In the genomic region with DNA sequence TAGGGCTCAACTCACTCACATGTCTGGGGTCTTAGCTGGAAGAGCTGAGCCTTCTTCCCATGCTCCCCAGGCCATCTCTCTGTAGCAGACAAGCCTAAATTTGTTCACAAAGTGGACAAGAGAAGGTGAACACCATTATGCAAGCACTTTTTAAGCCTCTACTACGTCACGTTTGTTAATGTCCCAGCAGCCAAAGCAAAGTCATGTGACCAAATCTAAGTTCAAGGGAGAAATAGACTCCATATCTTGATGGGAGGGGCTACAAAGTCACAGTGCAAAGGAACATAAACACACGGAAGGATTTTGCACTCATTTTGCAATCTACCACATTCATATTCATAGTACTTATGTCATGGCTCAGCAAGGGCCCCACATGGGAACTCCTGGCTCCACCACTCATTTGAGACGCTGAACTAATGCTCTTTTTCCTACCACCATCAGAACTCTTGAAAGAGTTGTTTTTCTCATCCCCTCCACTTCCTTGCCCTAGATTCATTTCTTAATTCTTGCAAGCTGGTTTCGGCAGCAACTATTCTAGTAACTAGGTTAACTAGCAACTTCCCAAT, we compare ENCODE assay signal across 33 cellular contexts.
"Had no signal": no experiment of that assay in that cellular context is flagged by ENCODE, and none has a peak within 500 bp of the region (broad histone marks: within the 10 kb centered on the region; RNA-seq: fewer than 3 reads in every experiment).

No MANE protein-coding gene starts in this region.

- H3K4me1 ChIP-seq: left lung, uterus had no signal

- ATAC-seq: activated CD4-positive, CD25-positive, alpha-beta regulatory T cell treated with anti-CD3 and anti-CD28 coated beads, Interleukin-2, amount 50 U/mL, for 24 hours; activated CD8-positive, alpha-beta memory T cell treated with anti-CD3 and anti-CD28 coated beads, Interleukin-2, amount 10 ng/mL, durations not matched to agents 7 days and 5 days; activated CD8-positive, alpha-beta T cell treated with anti-CD3 and anti-CD28 coated beads, Interleukin-2, amount 10 ng/mL, durations not matched to agents 7 days and 5 days; activated naive CD8-positive, alpha-beta T cell treated with anti-CD3 and anti-CD28 coated beads, Interleukin-2, amount 50 U/mL, for 24 hours; left lung; mucosa of descending colon; natural killer cell treated with Interleukin-12 subunit alpha and Interleukin-12 subunit beta and Interleukin-15 and Interleukin-18, amount 100 ng/mL, for 72 hours; right cardiac atrium; stimulated activated naive CD8-positive, alpha-beta T cell treated with anti-CD3 and anti-CD28 coated beads, Interleukin-15, amount 100 ng/mL, for 72 hours had no signal

- H3K4me3 ChIP-seq: esophagus muscularis mucosa, left lung, lung, mucosa of descending colon, spleen, uterus had no signal

- H3K4me1 Mint-ChIP-seq: activated CD4-positive, alpha-beta T cell treated with anti-CD3 and anti-CD28 coated beads, Interleukin-2, amount 10 ng/mL, durations not matched to agents 24 days and 14 days; activated CD8-positive, alpha-beta memory T cell treated with anti-CD3 and anti-CD28 coated beads, Interleukin-2, amount 10 ng/mL, durations not matched to agents 7 days and 5 days; activated naive CD8-positive, alpha-beta T cell treated with anti-CD3 and anti-CD28 coated beads, Interleukin-2, amount 50 U/mL, for 24 hours; central memory CD8-positive, alpha-beta T cell; stimulated activated naive CD8-positive, alpha-beta T cell treated with anti-CD3 and anti-CD28 coated beads, Interleukin-15, amount 100 ng/mL, for 72 hours had no signal

- H3K36me3 Mint-ChIP-seq: activated CD8-positive, alpha-beta memory T cell treated with anti-CD3 and anti-CD28 coated beads, Interleukin-2, amount 10 ng/mL, durations not matched to agents 7 days and 5 days; natural killer cell treated with Interleukin-12 subunit alpha and Interleukin-12 subunit beta and Interleukin-15 and Interleukin-18, amount 100 ng/mL, for 72 hours; type B pancreatic cell had no signal

- H3K4me3 Mint-ChIP-seq: activated CD4-positive, alpha-beta T cell treated with anti-CD3 and anti-CD28 coated beads, Interleukin-2, amount 10 ng/mL, durations not matched to agents 24 days and 14 days; activated CD8-positive, alpha-beta memory T cell treated with anti-CD3 and anti-CD28 coated beads, Interleukin-2, amount 10 ng/mL, durations not matched to agents 7 days and 5 days; activated CD8-positive, alpha-beta T cell treated with anti-CD3 and anti-CD28 coated beads, Interleukin-2, amount 10 ng/mL, durations not matched to agents 7 days and 5 days; activated naive CD8-positive, alpha-beta T cell treated with anti-CD3 and anti-CD28 coated beads, Interleukin-2, amount 50 U/mL, for 24 hours; central memory CD8-positive, alpha-beta T cell; natural killer cell treated with Interleukin-12 subunit alpha and Interleukin-12 subunit beta and Interleukin-15 and Interleukin-18, amount 100 ng/mL, for 72 hours; stimulated activated naive CD8-positive, alpha-beta T cell treated with anti-CD3 and anti-CD28 coated beads, Interleukin-15, amount 100 ng/mL, for 72 hours; T-helper 1 cell treated with Interleukin-12 subunit alpha and Interleukin-12 subunit beta and Interleukin-4 antibody, amounts not matched to agents 30 μg/mL and 1 μg/mL, for 36 hours; type B pancreatic cell had no signal

- H3K27me3 ChIP-seq: esophagus muscularis mucosa, left lung, spleen, uterus had no signal

- H3K27me3 Mint-ChIP-seq: activated CD4-positive, alpha-beta T cell treated with anti-CD3 and anti-CD28 coated beads, Interleukin-2, amount 10 ng/mL, durations not matched to agents 24 days and 14 days; central memory CD8-positive, alpha-beta T cell; stimulated activated naive CD8-positive, alpha-beta T cell treated with anti-CD3 and anti-CD28 coated beads, Interleukin-15, amount 100 ng/mL, for 72 hours had no signal

- FAIRE-seq: bronchial epithelial cell, colon, frontal cortex, islet of Langerhans, TTC549 had no signal

- H3K9me3 ChIP-seq: esophagus muscularis mucosa, mucosa of descending colon, spleen, uterus had no signal

- H3K9me3 Mint-ChIP-seq: activated CD4-positive, alpha-beta T cell treated with anti-CD3 and anti-CD28 coated beads, Interleukin-2, amount 10 ng/mL, durations not matched to agents 24 days and 14 days; activated naive CD8-positive, alpha-beta T cell treated with anti-CD3 and anti-CD28 coated beads, Interleukin-2, amount 50 U/mL, for 24 hours; central memory CD8-positive, alpha-beta T cell; natural killer cell treated with Interleukin-12 subunit alpha and Interleukin-12 subunit beta and Interleukin-15 and Interleukin-18, amount 100 ng/mL, for 72 hours; stimulated activated naive CD8-positive, alpha-beta T cell treated with anti-CD3 and anti-CD28 coated beads, Interleukin-15, amount 100 ng/mL, for 72 hours had no signal

- H3K27ac ChIP-seq: esophagus muscularis mucosa, left lung, spleen, uterus, WERI-Rb-1 had no signal

- DNase-seq: activated CD4-positive, alpha-beta T cell treated with anti-CD3 and anti-CD28 coated beads, Interleukin-2, amount 10 ng/mL, durations not matched to agents 24 days and 14 days; activated CD8-positive, alpha-beta memory T cell treated with anti-CD3 and anti-CD28 coated beads, Interleukin-2, amount 10 ng/mL, durations not matched to agents 7 days and 5 days; activated CD8-positive, alpha-beta T cell treated with anti-CD3 and anti-CD28 coated beads, Interleukin-2, amount 10 ng/mL, durations not matched to agents 7 days and 5 days; activated effector memory CD4-positive, alpha-beta T cell treated with anti-CD3 and anti-CD28 coated beads, Interleukin-2, amount 50 U/mL, for 16 hours; activated naive CD4-positive, alpha-beta T cell treated with anti-CD3 and anti-CD28 coated beads, Interleukin-2, amount 50 U/mL, for 16 hours; activated naive CD8-positive, alpha-beta T cell treated with anti-CD3 and anti-CD28 coated beads, Interleukin-2, amount 50 U/mL, for 24 hours; dermis blood vessel endothelial cell; effector CD4-positive, alpha-beta T cell; left lung; mesendoderm; mucosa of descending colon; posterior cingulate gyrus; right cardiac atrium; spleen; stimulated activated CD4-positive, alpha-beta T cell treated with anti-CD3 and anti-CD28 coated beads, Interleukin-4, amount 100 ng/mL, for 1 hour; stimulated activated naive CD8-positive, alpha-beta T cell treated with anti-CD3 and anti-CD28 coated beads, Interleukin-15, amount 100 ng/mL, for 72 hours; substantia nigra; SW 1271; T-helper 9 cell; uterus; WERI-Rb-1 had no signal

- H3K27ac Mint-ChIP-seq: activated CD4-positive, alpha-beta T cell treated with anti-CD3 and anti-CD28 coated beads, Interleukin-2, amount 10 ng/mL, durations not matched to agents 24 days and 14 days; activated CD8-positive, alpha-beta memory T cell treated with anti-CD3 and anti-CD28 coated beads, Interleukin-2, amount 10 ng/mL, durations not matched to agents 7 days and 5 days; activated CD8-positive, alpha-beta T cell treated with anti-CD3 and anti-CD28 coated beads, Interleukin-2, amount 10 ng/mL, durations not matched to agents 7 days and 5 days; activated naive CD8-positive, alpha-beta T cell treated with anti-CD3 and anti-CD28 coated beads, Interleukin-2, amount 50 U/mL, for 24 hours; natural killer cell treated with Interleukin-12 subunit alpha and Interleukin-12 subunit beta and Interleukin-15 and Interleukin-18, amount 100 ng/mL, for 72 hours; stimulated activated naive CD8-positive, alpha-beta T cell treated with anti-CD3 and anti-CD28 coated beads, Interleukin-15, amount 100 ng/mL, for 72 hours; T-helper 1 cell treated with Interleukin-12 subunit alpha and Interleukin-12 subunit beta and Interleukin-4 antibody, amounts not matched to agents 30 μg/mL and 1 μg/mL, for 36 hours; type B pancreatic cell had no signal

- H3K36me3 ChIP-seq: esophagus muscularis mucosa, left lung, spleen, uterus, WERI-Rb-1 had no signal
